Comparison of ENCODE assay signal across 25 cellular contexts in genomic region chr6:169908403-169908933, GRCh38.
A peak's percentile ranks its signal among the peaks of the same experiment; 100 is the strongest.
DNase-seq lines count a peak whose midpoint lies in the region; ATAC-seq, FAIRE-seq and TF ChIP-seq lines count a peak whose summit lies in the region.
"Had no signal": no experiment of that assay in that cellular context is flagged by ENCODE, and none has a peak within 500 bp of the region (broad histone marks: within the 10 kb centered on the region; RNA-seq: fewer than 3 reads in every experiment).

No MANE protein-coding gene starts in this region.

- FAIRE-seq in astrocyte (lab: Jason Lieb, UNC) = no peak
- FAIRE-seq: A549, GM12878, GM19239, H1 had no signal

- no peak overlapping the region for H2AFZ ChIP-seq in astrocyte (ENCODE audit: low read depth, low read length)
- H2AFZ ChIP-seq in osteoblast (ENCODE audit: low read length) = no peak overlapping the region
- H2AFZ ChIP-seq: GM23248 had no signal

- H3K27me3 Mint-ChIP-seq in astrocyte (ENCODE audit: low read depth, unreplicated experiment) = peaks cover 49% of the 10 kb centered on the region
- H3K27me3 Mint-ChIP-seq: CD4-positive, CD25-positive, alpha-beta regulatory T cell had no signal

- no peaks in the 10 kb centered on the region for H4K20me1 ChIP-seq in BLaER1
- H4K20me1 ChIP-seq in astrocyte (ENCODE audit: insufficient read depth, low read length) = no peaks in the 10 kb centered on the region
- H4K20me1 ChIP-seq in osteoblast (ENCODE audit: insufficient read depth, low read length) = no peaks in the 10 kb centered on the region

- no peak for DNase-seq in astrocyte (ENCODE audit: low read depth)
- DNase-seq in osteoblast (ENCODE audit: insufficient read length, low spot score, missing footprints) = peak; percentile 81
- no peak for DNase-seq in Right ventricle myocardium inferior (ENCODE audit: missing footprints)
- DNase-seq in OCI-M2 (lab: John Stamatoyannopoulos, UW; ENCODE audit: unreplicated experiment) = no peak
- DNase-seq: 8988T; ACHN; AML-193; BE2C; Caco-2; CD4-positive, CD25-positive, alpha-beta regulatory T cell; CD8-positive, alpha-beta T cell; DMS153; DMS79; EL; GDM1; GM23248; H7; HCEC 1CT had no signal

- H3K9ac ChIP-seq in BLaER1 = no peak overlapping the region
- no peak overlapping the region for H3K9ac ChIP-seq in astrocyte (ENCODE audit: low read length)
- H3K9ac ChIP-seq: GM23248 had no signal

- H3K4me1 Mint-ChIP-seq in astrocyte (ENCODE audit: low read depth, unreplicated experiment) = peaks cover 13% of the 10 kb centered on the region

- no peak overlapping the region for H3K4me3 Mint-ChIP-seq in astrocyte (ENCODE audit: unreplicated experiment)
- H3K4me3 Mint-ChIP-seq: CD4-positive, CD25-positive, alpha-beta regulatory T cell; CD8-positive, alpha-beta T cell had no signal

- peaks cover 78% of the 10 kb centered on the region for H3K4me1 ChIP-seq in BLaER1
- H3K4me1 ChIP-seq in astrocyte (ENCODE audit: insufficient read depth, low read length) = peaks cover 4% of the 10 kb centered on the region
- H3K4me1 ChIP-seq in osteoblast (ENCODE audit: insufficient read depth, low read length) = no peaks in the 10 kb centered on the region
- H3K4me1 ChIP-seq: BE2C, Caco-2 had no signal

- no peaks in the 10 kb centered on the region for H3K9me3 ChIP-seq in BLaER1
- peaks cover 5% of the 10 kb centered on the region for H3K9me3 ChIP-seq in astrocyte (ENCODE audit: insufficient read depth, low read depth, low read length)
- H3K9me3 ChIP-seq in osteoblast (ENCODE audit: low read depth, low read length) = no peaks in the 10 kb centered on the region
- H3K9me3 ChIP-seq: A549, BE2C, Caco-2 had no signal

- H3K36me3 ChIP-seq in BLaER1 (no peaks in the 10 kb centered on the region), astrocyte (ENCODE audit: insufficient read depth, low read length) (no peaks in the 10 kb centered on the region), osteoblast (ENCODE audit: insufficient read depth, low read length) (no peaks in the 10 kb centered on the region)
- H3K36me3 ChIP-seq: BE2C had no signal

- intact Hi-C loops in Right ventricle myocardium inferior (cut with DNase I) = loop anchor here (5.0 kb wide), 1 partner anchor 56 kb away; no protein-coding TSS in a partner anchor

- H3K9me3 Mint-ChIP-seq in astrocyte (ENCODE audit: unreplicated experiment) = no peaks in the 10 kb centered on the region
- H3K9me3 Mint-ChIP-seq: CD8-positive, alpha-beta T cell had no signal

- H3K4me2 ChIP-seq in BLaER1 (peak overlapping the region; percentile 79), astrocyte (ENCODE audit: low read length) (no peak overlapping the region), osteoblast (ENCODE audit: insufficient read depth, low read length) (no peak overlapping the region)
- H3K4me2 ChIP-seq: A549 had no signal

- peak overlapping the region; percentile 12 for H3K27ac Mint-ChIP-seq in astrocyte (ENCODE audit: unreplicated experiment)
- H3K27ac Mint-ChIP-seq: CD8-positive, alpha-beta T cell had no signal

- no peaks in the 10 kb centered on the region for H3K36me3 Mint-ChIP-seq in astrocyte (ENCODE audit: low read depth, unreplicated experiment)
- H3K36me3 Mint-ChIP-seq: CD4-positive, CD25-positive, alpha-beta regulatory T cell; CD8-positive, alpha-beta T cell had no signal

- H3K79me2 ChIP-seq in astrocyte (ENCODE audit: insufficient read depth, low read length) (no peaks in the 10 kb centered on the region), osteoblast (ENCODE audit: insufficient read depth, low read length) (no peaks in the 10 kb centered on the region)

- TF ChIP-seq CTCF in astrocyte (IDR thresholded peaks at IDR 0.05; ENCODE audit: insufficient read depth, low read depth, low read length) (no peak), osteoblast (IDR thresholded peaks at IDR 0.05; ENCODE audit: extremely low read depth, low read depth, low read length) (no peak)

- ATAC-seq in Right ventricle myocardium inferior (no peak), HG03521 (IDR thresholded peaks at IDR 0.05; ENCODE audit: unreplicated experiment) (no peak)
- ATAC-seq: A549; CD8-positive, alpha-beta T cell; GM12878 had no signal

- no peak overlapping the region for H3K27ac ChIP-seq in BLaER1
- H3K27ac ChIP-seq in astrocyte (ENCODE audit: low read depth, low read length) = no peak overlapping the region
- no peak overlapping the region for H3K27ac ChIP-seq in osteoblast (ENCODE audit: low read depth, low read length)
- H3K27ac ChIP-seq: A549, C4-2B, GM23248 had no signal

- no peaks in the 10 kb centered on the region for H3K27me3 ChIP-seq in BLaER1
- H3K27me3 ChIP-seq in astrocyte (ENCODE audit: insufficient read depth, low read length) = no peaks in the 10 kb centered on the region
- H3K27me3 ChIP-seq in osteoblast (ENCODE audit: insufficient read depth, low read length) = no peaks in the 10 kb centered on the region
- H3K27me3 ChIP-seq: BE2C had no signal

- no peak overlapping the region for H3K4me3 ChIP-seq in BLaER1
- H3K4me3 ChIP-seq in astrocyte (ENCODE audit: insufficient read depth, low read depth, low read length) = no peak overlapping the region
- H3K4me3 ChIP-seq in osteoblast (ENCODE audit: insufficient read depth, low read length) = no peak overlapping the region
- H3K4me3 ChIP-seq: A549, GM12878, GM23248 had no signal
